In genomic region chr2:233693963-233694362, GRCh38 we compare ENCODE assay signal across 35 cellular contexts. TPM values are rescaled to one million over a fixed set of nuclear protein-coding genes. Genes with fewer than 3 reads are reported as not detected.
"Had no signal": no experiment of that assay in that cellular context is flagged by ENCODE, and none has a peak within 500 bp of the region (broad histone marks: within the 10 kb centered on the region; RNA-seq: fewer than 3 reads in every experiment).

No MANE protein-coding gene starts in this region.

- H3K4me1 ChIP-seq: ascending aorta, heart right ventricle, parathyroid adenoma, spleen, testis had no signal

- H3K27ac ChIP-seq: ascending aorta, coronary artery, dorsolateral prefrontal cortex, foreskin keratinocyte, heart right ventricle, parathyroid adenoma, spleen, testis, VCaP had no signal

- H3K9me3 Mint-ChIP-seq: activated naive CD4-positive, alpha-beta T cell treated with anti-CD3 and anti-CD28 coated beads for 36 hours; activated naive CD8-positive, alpha-beta T cell treated with anti-CD3 and anti-CD28 coated beads, Interleukin-2, amount 10 ng/mL, durations not matched to agents 7 days and 5 days; mesothelial cell of epicardium; naive thymus-derived CD4-positive, alpha-beta T cell; T-helper 1 cell treated with Interleukin-12 subunit alpha and Interleukin-12 subunit beta and Interleukin-4 antibody, amounts not matched to agents 30 μg/mL and 1 μg/mL, for 36 hours had no signal

- H3K9ac ChIP-seq: parathyroid adenoma had no signal

- ATAC-seq: activated CD4-positive, CD25-positive, alpha-beta regulatory T cell treated with anti-CD3 and anti-CD28 coated beads, Interleukin-2, amount 50 U/mL, for 24 hours; esophagus mucosa; foreskin keratinocyte; heart right ventricle; left cardiac atrium; naive thymus-derived CD4-positive, alpha-beta T cell; right cardiac atrium had no signal

- H2AFZ ChIP-seq: parathyroid adenoma had no signal

- H3K27ac Mint-ChIP-seq: activated naive CD4-positive, alpha-beta T cell treated with anti-CD3 and anti-CD28 coated beads for 36 hours; activated naive CD8-positive, alpha-beta T cell treated with anti-CD3 and anti-CD28 coated beads, Interleukin-2, amount 10 ng/mL, durations not matched to agents 7 days and 5 days; brain; mesothelial cell of epicardium; T-helper 1 cell treated with Interleukin-12 subunit alpha and Interleukin-12 subunit beta and Interleukin-4 antibody, amounts not matched to agents 30 μg/mL and 1 μg/mL, for 36 hours had no signal

- H3K79me2 ChIP-seq: parathyroid adenoma had no signal

- H3K4me3 Mint-ChIP-seq: activated naive CD4-positive, alpha-beta T cell treated with anti-CD3 and anti-CD28 coated beads for 36 hours; activated naive CD8-positive, alpha-beta T cell treated with anti-CD3 and anti-CD28 coated beads, Interleukin-2, amount 10 ng/mL, durations not matched to agents 7 days and 5 days; brain; mesothelial cell of epicardium; naive thymus-derived CD4-positive, alpha-beta T cell; neural crest cell; T-helper 1 cell treated with Interleukin-12 subunit alpha and Interleukin-12 subunit beta and Interleukin-4 antibody, amounts not matched to agents 30 μg/mL and 1 μg/mL, for 36 hours had no signal

- H3K4me1 Mint-ChIP-seq: activated naive CD8-positive, alpha-beta T cell treated with anti-CD3 and anti-CD28 coated beads, Interleukin-2, amount 10 ng/mL, durations not matched to agents 7 days and 5 days; brain; naive thymus-derived CD4-positive, alpha-beta T cell had no signal

- H3K9me3 ChIP-seq: ascending aorta, heart right ventricle, spleen, testis had no signal

- DNase-seq: activated CD4-positive, alpha-beta T cell treated with anti-CD3 and anti-CD28 coated beads for 48 hours; activated CD4-positive, alpha-beta T cell treated with anti-CD3 and anti-CD28 coated beads, Interleukin-2, amount 50 U/mL, for 48 hours; activated CD8-positive, alpha-beta memory T cell treated with anti-CD3 and anti-CD28 coated beads for 24 hours; activated effector memory CD4-positive, alpha-beta T cell treated with anti-CD3 and anti-CD28 coated beads, Interleukin-2, amount 50 U/mL, for 16 hours; activated naive CD4-positive, alpha-beta T cell treated with anti-CD3 and anti-CD28 coated beads for 36 hours; activated naive CD8-positive, alpha-beta T cell treated with anti-CD3 and anti-CD28 coated beads, Interleukin-2, amount 10 ng/mL, durations not matched to agents 7 days and 5 days; dorsolateral prefrontal cortex; effector memory CD4-positive, alpha-beta T cell; foreskin keratinocyte; heart right ventricle; left cardiac atrium; naive thymus-derived CD4-positive, alpha-beta T cell; occipital lobe; right cardiac atrium; spleen; stimulated activated naive CD4-positive, alpha-beta T cell treated with Interleukin-2 at 50 U/mL for 16 hours; T-helper 9 cell; testis; trophoblast cell had no signal

- H3K4me3 ChIP-seq: ascending aorta, coronary artery, dorsolateral prefrontal cortex, heart right ventricle, spleen, testis had no signal

- H3K36me3 Mint-ChIP-seq: activated naive CD8-positive, alpha-beta T cell treated with anti-CD3 and anti-CD28 coated beads, Interleukin-2, amount 10 ng/mL, durations not matched to agents 7 days and 5 days; brain; mesothelial cell of epicardium had no signal

- H3K36me3 ChIP-seq: ascending aorta, heart right ventricle, spleen had no signal

- H3K27me3 ChIP-seq: ascending aorta, foreskin keratinocyte, spleen, testis had no signal

- FAIRE-seq: TTC549, urothelium cell line had no signal

RNA-seq across cellular contexts. Expression of gene UGT1A6, which starts 1.3 kb away (rescaled TPM):
- total RNA-seq: activated naive CD4-positive, alpha-beta T cell treated with anti-CD3 and anti-CD28 coated beads for 36 hours; activated naive CD8-positive, alpha-beta T cell treated with anti-CD3 and anti-CD28 coated beads, Interleukin-2, amount 10 ng/mL, durations not matched to agents 7 days and 5 days; cardiac septum; cerebellum; dorsolateral prefrontal cortex; glomerular endothelial cell; heart right ventricle; left cardiac atrium; mesothelial cell of epicardium; naive thymus-derived CD4-positive, alpha-beta T cell; neural crest cell; occipital lobe; right cardiac atrium; spleen had no signal
- polyA plus RNA-seq: heart right ventricle; naive thymus-derived CD4-positive, alpha-beta T cell; right cardiac atrium; spleen had no signal

RNA-seq across cellular contexts. Expression of gene UGT1A7, which starts 12.3 kb away (rescaled TPM):
- total RNA-seq: activated naive CD4-positive, alpha-beta T cell treated with anti-CD3 and anti-CD28 coated beads for 36 hours; activated naive CD8-positive, alpha-beta T cell treated with anti-CD3 and anti-CD28 coated beads, Interleukin-2, amount 10 ng/mL, durations not matched to agents 7 days and 5 days; ascending aorta; cardiac septum; cerebellum; dorsolateral prefrontal cortex; glomerular endothelial cell; heart right ventricle; left cardiac atrium; mesothelial cell of epicardium; naive thymus-derived CD4-positive, alpha-beta T cell; neural crest cell; occipital lobe; right cardiac atrium; spleen had no signal
- polyA plus RNA-seq: naive thymus-derived CD4-positive, alpha-beta T cell; right cardiac atrium had no signal

RNA-seq across cellular contexts. Expression of gene UGT1A5, which starts 18.7 kb away (rescaled TPM):
- total RNA-seq: activated naive CD4-positive, alpha-beta T cell treated with anti-CD3 and anti-CD28 coated beads for 36 hours; activated naive CD8-positive, alpha-beta T cell treated with anti-CD3 and anti-CD28 coated beads, Interleukin-2, amount 10 ng/mL, durations not matched to agents 7 days and 5 days; ascending aorta; cardiac septum; cerebellum; glomerular endothelial cell; heart right ventricle; left cardiac atrium; mesothelial cell of epicardium; naive thymus-derived CD4-positive, alpha-beta T cell; neural crest cell; occipital lobe; right cardiac atrium; spleen had no signal
- polyA plus RNA-seq: foreskin keratinocyte; heart right ventricle; naive thymus-derived CD4-positive, alpha-beta T cell; right cardiac atrium; spleen had no signal

RNA-seq across cellular contexts. Expression of gene UGT1A9, which starts 22.3 kb away (rescaled TPM):
- total RNA-seq: activated naive CD4-positive, alpha-beta T cell treated with anti-CD3 and anti-CD28 coated beads for 36 hours; activated naive CD8-positive, alpha-beta T cell treated with anti-CD3 and anti-CD28 coated beads, Interleukin-2, amount 10 ng/mL, durations not matched to agents 7 days and 5 days; ascending aorta; cardiac septum; cerebellum; dorsolateral prefrontal cortex; foreskin keratinocyte; glomerular endothelial cell; heart right ventricle; lower leg skin; mesothelial cell of epicardium; naive thymus-derived CD4-positive, alpha-beta T cell; neural crest cell; occipital lobe; right cardiac atrium; spleen; testis had no signal
- polyA plus RNA-seq: foreskin keratinocyte; heart right ventricle; naive thymus-derived CD4-positive, alpha-beta T cell; right cardiac atrium; spleen had no signal

RNA-seq across cellular contexts. Expression of gene UGT1A4, which starts 24.6 kb away (rescaled TPM):
- total RNA-seq: activated naive CD4-positive, alpha-beta T cell treated with anti-CD3 and anti-CD28 coated beads for 36 hours; activated naive CD8-positive, alpha-beta T cell treated with anti-CD3 and anti-CD28 coated beads, Interleukin-2, amount 10 ng/mL, durations not matched to agents 7 days and 5 days; ascending aorta; cardiac septum; cerebellum; dorsolateral prefrontal cortex; heart right ventricle; left cardiac atrium; mesothelial cell of epicardium; naive thymus-derived CD4-positive, alpha-beta T cell; neural crest cell; occipital lobe; right cardiac atrium; spleen; testis had no signal
- polyA plus RNA-seq: heart right ventricle; naive thymus-derived CD4-positive, alpha-beta T cell; spleen had no signal
